In the genomic region with DNA sequence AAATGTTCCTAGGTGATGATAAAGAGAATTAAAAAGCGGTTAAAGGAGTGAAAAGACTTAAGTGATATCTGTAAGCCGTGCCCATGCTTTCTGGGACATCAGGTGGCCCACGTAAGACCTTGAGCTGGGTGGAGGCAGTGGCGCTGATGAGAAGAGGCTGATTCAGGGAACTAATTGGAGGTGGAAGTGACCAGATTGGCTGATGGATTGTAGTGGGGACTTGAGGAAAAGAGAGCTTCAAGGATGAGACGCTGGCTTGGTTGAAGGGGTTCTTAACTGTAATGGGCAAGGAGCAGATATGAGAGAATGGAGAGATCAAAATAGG, we compare ENCODE assay signal across 8 cellular contexts.
DNase-seq lines count a peak whose midpoint lies in the region; ATAC-seq, FAIRE-seq and TF ChIP-seq lines count a peak whose summit lies in the region.

No MANE protein-coding gene starts in this region.

- H3K36me3 ChIP-seq in GM23248 (ENCODE audit: low read depth) (no peaks in the 10 kb centered on the region), prostate gland (no peaks in the 10 kb centered on the region)

- H3K4me3 ChIP-seq in GM23248 (no peak overlapping the region), prostate gland (no peak overlapping the region)

- peaks cover 3% of the 10 kb centered on the region for H3K4me1 ChIP-seq in GM23248 (ENCODE audit: insufficient read depth)
- no peaks in the 10 kb centered on the region for H3K4me1 ChIP-seq in prostate gland (replicated peaks)

- peak overlapping the region; percentile 89 for H3K27ac Mint-ChIP-seq in endothelial cell (ENCODE audit: unreplicated experiment)

- H3K9ac ChIP-seq in GM23248, result peak overlapping the region; percentile 89

- H3K27me3 Mint-ChIP-seq in endothelial cell (ENCODE audit: unreplicated experiment), result peaks cover 13% of the 10 kb centered on the region

- ATAC-seq in GM19328 (IDR thresholded peaks at IDR 0.05; ENCODE audit: unreplicated experiment), result no peak

- peak overlapping the region; percentile 79 for H3K4me3 Mint-ChIP-seq in endothelial cell (ENCODE audit: unreplicated experiment)

- 93% methylated on average over 5 of the region's 5 CpGs for WGBS in GM23248 (ENCODE audit: low coverage in 1 of 2, low lambda C conversion rate in 2 of 2, missing lambda C conversion rate in 2 of 2), 2 experiments
- WGBS in prostate gland, result 79% methylated on average over 5 of the region's 5 CpGs

- H2AFZ ChIP-seq in GM23248, result peak overlapping the region; percentile 86

- no peaks in the 10 kb centered on the region for H3K79me2 ChIP-seq in GM23248 (ENCODE audit: insufficient read depth)

- no peak for DNase-seq in GM23248
- DNase-seq in NCI-H524 treated with DMSO at 0.1 percent for 48 hours (lab: John Stamatoyannopoulos, UW), result peak; percentile 50
- DNase-seq in endothelial cell (ENCODE audit: low spot score), result no peak
- no peak for DNase-seq in prostate gland (ENCODE audit: low spot score)
- DNase-seq in occipital lobe (lab: John Stamatoyannopoulos, UW), result no peak
- no peak for DNase-seq in GM12891 (ENCODE audit: insufficient read length, low spot score)
- DNase-seq in NCI-H2171 treated with DMSO at 0.1 percent for 48 hours (lab: John Stamatoyannopoulos, UW), result no peak

- peaks cover 17% of the 10 kb centered on the region for H3K4me1 Mint-ChIP-seq in endothelial cell (ENCODE audit: unreplicated experiment)

- in situ Hi-C loops in GM23248 (cut with MboI), result no loop called here

- no peak for TF ChIP-seq POLR2A in prostate gland (IDR thresholded peaks at IDR 0.05)
- TF ChIP-seq POLR2A in GM12891 (IDR thresholded peaks at IDR 0.05; ENCODE audit: low read depth, low read length), result no peak

- H3F3A ChIP-seq in GM23248 (ENCODE audit: insufficient read depth), result peaks cover 11% of the 10 kb centered on the region

- H3K27ac ChIP-seq in GM23248, result no peak overlapping the region
- peak overlapping the region; percentile 98 to 99 for H3K27ac ChIP-seq in prostate gland

- H3K9me2 ChIP-seq in GM23248 (ENCODE audit: insufficient read depth), result no peaks in the 10 kb centered on the region

- H3K9me3 Mint-ChIP-seq in endothelial cell (ENCODE audit: unreplicated experiment), result no peaks in the 10 kb centered on the region

- no peaks in the 10 kb centered on the region for H3K36me3 Mint-ChIP-seq in endothelial cell (ENCODE audit: low read depth, unreplicated experiment)

- intact Hi-C loops in prostate gland (cut with DNase I), result loop anchor here (5.0 kb wide), 1 partner anchor 69 kb away; a partner anchor contains a TSS

- H4K20me1 ChIP-seq in GM23248 (ENCODE audit: insufficient read depth), result no peaks in the 10 kb centered on the region

- H3K4me2 ChIP-seq in GM23248 (ENCODE audit: unreplicated experiment), result no peak overlapping the region

- FAIRE-seq in GM12891 (lab: Jason Lieb, UNC), result no peak

- no peak for TF ChIP-seq CTCF in endothelial cell (IDR thresholded peaks at IDR 0.05; ENCODE audit: unreplicated experiment)
- no peak for TF ChIP-seq CTCF in prostate gland (IDR thresholded peaks at IDR 0.05)

- no peaks in the 10 kb centered on the region for H3K9me3 ChIP-seq in GM23248 (ENCODE audit: low read depth)
- no peaks in the 10 kb centered on the region for H3K9me3 ChIP-seq in prostate gland

- H3K27me3 ChIP-seq in GM23248 (replicated peaks; ENCODE audit: insufficient read depth) (no peaks in the 10 kb centered on the region), prostate gland (replicated peaks; ENCODE audit: insufficient read depth) (no peaks in the 10 kb centered on the region)

TF ChIP-seq in GM12891, 5 proteins besides CTCF, POLR2A, EP300 and RAD21:
- no peak for TF ChIP-seq SPI1 (IDR thresholded peaks at IDR 0.05; ENCODE audit: low read depth, low read length)
- no peak for TF ChIP-seq PAX5 (IDR thresholded peaks at IDR 0.05; ENCODE audit: insufficient read depth, low read length, severe bottlenecking)
- TF ChIP-seq POLR2AphosphoS5 (IDR thresholded peaks at IDR 0.05; ENCODE audit: low read depth, low read length), result no peak
- TF ChIP-seq TAF1 (IDR thresholded peaks at IDR 0.05; ENCODE audit: low read depth, low read length), result no peak
- no peak for TF ChIP-seq POU2F2 (IDR thresholded peaks at IDR 0.05; ENCODE audit: low read depth, low read length)
